Comparison of ENCODE assay signal across 13 cellular contexts in the genomic region with DNA sequence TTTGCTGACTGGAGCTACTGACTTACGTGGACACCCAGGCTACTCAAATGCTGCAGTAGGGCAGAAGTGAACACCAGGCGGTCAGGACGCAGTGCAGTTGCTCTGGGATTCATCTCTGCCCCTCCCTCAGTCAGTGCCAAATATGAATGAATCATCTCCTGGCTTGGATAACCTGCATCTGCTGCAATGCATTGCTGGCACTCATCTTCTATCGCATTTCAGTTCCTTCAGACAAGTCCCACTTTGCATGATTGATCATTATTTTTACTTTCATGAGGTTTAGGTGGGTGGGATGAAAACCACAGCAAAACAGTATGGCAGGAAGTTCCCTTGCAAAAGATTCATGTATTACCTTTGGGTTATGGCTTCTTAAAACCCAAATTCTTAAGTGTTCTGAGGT.
DNase-seq lines count a peak whose midpoint lies in the region; ATAC-seq lines count a peak whose summit lies in the region.
"Had no signal": no experiment of that assay in that cellular context is flagged by ENCODE, and none has a peak within 500 bp of the region (broad histone marks: within the 10 kb centered on the region; RNA-seq: fewer than 3 reads in every experiment).

No MANE protein-coding gene starts in this region.

- no peak overlapping the region for H3K4me3 ChIP-seq in trophoblast cell (ENCODE audit: low read depth, low read length)

- no peak overlapping the region for H4K91ac ChIP-seq in trophoblast cell (ENCODE audit: low read depth, low read length)

- H3K27me3 ChIP-seq in trophoblast cell (ENCODE audit: insufficient read depth, low read length) = no peaks in the 10 kb centered on the region

- peaks cover 0 to 3% of the 10 kb centered on the region in 2 experiments for H3K4me1 ChIP-seq in trophoblast cell (ENCODE audit: control insufficient read depth in 1 of 2, insufficient read depth in 2 of 2, low read length in 2 of 2)

- no peaks in the 10 kb centered on the region for H3K36me3 ChIP-seq in trophoblast cell (ENCODE audit: control insufficient read depth in 1 of 2, insufficient read depth in 2 of 2, low read length in 2 of 2)

- peak; percentile 60 to 64 for ATAC-seq in activated T-cell treated with anti-CD3 and anti-CD28 coated beads, Interleukin-2, amount 50 U/mL, for 4 hours
- peak; percentile 65 for ATAC-seq in esophagus mucosa
- ATAC-seq in stimulated activated naive CD8-positive, alpha-beta T cell treated with anti-CD3 and anti-CD28 coated beads, Interleukin-15, Interleukin-2, amounts not matched to agents 100 U/mL and 50 U/mL, for 24 hours = peak; percentile 32
- no peak for ATAC-seq in HG03196 (IDR thresholded peaks at IDR 0.05; ENCODE audit: unreplicated experiment)
- ATAC-seq: naive thymus-derived CD4-positive, alpha-beta T cell; stimulated activated naive B cell treated with anti-CD40 and anti-IgM and Interleukin-4, amounts not matched to agents 10 μg/mL and 1 μg/mL and 100 μg/mL, for 72 hours had no signal

- no peak for DNase-seq in activated T-cell treated with anti-CD3 and anti-CD28 coated beads, Interleukin-2, amount 50 U/mL, for 4 hours
- no peak for DNase-seq in activated T-cell treated with anti-CD3 and anti-CD28 coated beads, Interleukin-2, amount 50 U/mL, for 24 hours
- DNase-seq in NCI-H1694 treated with DMSO at 0.1 percent for 48 hours (lab: John Stamatoyannopoulos, UW) (peak; percentile 11), trophoblast cell (no peak)
- DNase-seq in stimulated activated naive CD8-positive, alpha-beta T cell treated with anti-CD3 and anti-CD28 coated beads, Interleukin-15, Interleukin-2, amounts not matched to agents 100 U/mL and 50 U/mL, for 24 hours = no peak
- DNase-seq in activated CD8-positive, alpha-beta memory T cell treated with anti-CD3 and anti-CD28 coated beads, Interleukin-2, amount 50 U/mL, for 4 hours = no peak
- DNase-seq: naive thymus-derived CD4-positive, alpha-beta T cell; NCI-H187; stimulated activated naive B cell treated with anti-CD40 and anti-IgM and Interleukin-4, amounts not matched to agents 10 μg/mL and 1 μg/mL and 100 μg/mL, for 72 hours; T1000 had no signal

- peaks cover 27% of the 10 kb centered on the region for H3K27me3 Mint-ChIP-seq in activated T-cell treated with anti-CD3 and anti-CD28 coated beads, Interleukin-2, amount 50 U/mL, for 4 hours (ENCODE audit: low read depth)
- H3K27me3 Mint-ChIP-seq in activated T-cell treated with anti-CD3 and anti-CD28 coated beads, Interleukin-2, amount 50 U/mL, for 24 hours = peaks cover 63% of the 10 kb centered on the region

- no peaks in the 10 kb centered on the region for H3K36me3 Mint-ChIP-seq in activated T-cell treated with anti-CD3 and anti-CD28 coated beads, Interleukin-2, amount 50 U/mL, for 4 hours (ENCODE audit: insufficient read depth)
- no peaks in the 10 kb centered on the region for H3K36me3 Mint-ChIP-seq in activated T-cell treated with anti-CD3 and anti-CD28 coated beads, Interleukin-2, amount 50 U/mL, for 24 hours (ENCODE audit: low read depth)
- H3K36me3 Mint-ChIP-seq: naive thymus-derived CD4-positive, alpha-beta T cell; stimulated activated naive B cell treated with anti-CD40 and anti-IgM and Interleukin-4, amounts not matched to agents 10 μg/mL and 1 μg/mL and 100 μg/mL, for 72 hours had no signal

- no peak overlapping the region for H3K4me3 Mint-ChIP-seq in activated T-cell treated with anti-CD3 and anti-CD28 coated beads, Interleukin-2, amount 50 U/mL, for 4 hours
- no peak overlapping the region for H3K4me3 Mint-ChIP-seq in activated T-cell treated with anti-CD3 and anti-CD28 coated beads, Interleukin-2, amount 50 U/mL, for 24 hours
- H3K4me3 Mint-ChIP-seq: dendritic cell treated with granulocyte-macrophage colony-stimulating factor and Interleukin-4, amounts not matched to agents 40 ng/mL and 50 ng/mL, for 4 days; naive thymus-derived CD4-positive, alpha-beta T cell; stimulated activated naive B cell treated with anti-CD40 and anti-IgM and Interleukin-4, amounts not matched to agents 10 μg/mL and 1 μg/mL and 100 μg/mL, for 72 hours had no signal

- H2AK5ac ChIP-seq in trophoblast cell (ENCODE audit: low read length) = no peak overlapping the region

- H3K9ac ChIP-seq in trophoblast cell (ENCODE audit: low read length) = no peak overlapping the region

- peaks cover 8% of the 10 kb centered on the region for H3K4me1 Mint-ChIP-seq in activated T-cell treated with anti-CD3 and anti-CD28 coated beads, Interleukin-2, amount 50 U/mL, for 4 hours (ENCODE audit: low read depth)
- peaks cover 10% of the 10 kb centered on the region for H3K4me1 Mint-ChIP-seq in activated T-cell treated with anti-CD3 and anti-CD28 coated beads, Interleukin-2, amount 50 U/mL, for 24 hours (ENCODE audit: low read depth)
- H3K4me1 Mint-ChIP-seq: stimulated activated naive B cell treated with anti-CD40 and anti-IgM and Interleukin-4, amounts not matched to agents 10 μg/mL and 1 μg/mL and 100 μg/mL, for 72 hours had no signal

- no peak overlapping the region for H3K4ac ChIP-seq in trophoblast cell (ENCODE audit: low read depth, low read length)

- no peak overlapping the region for H2BK120ac ChIP-seq in trophoblast cell (ENCODE audit: insufficient read depth, low read length, poor library complexity)

- H3K23ac ChIP-seq in trophoblast cell (ENCODE audit: low read length) = no peak overlapping the region

- no peaks in the 10 kb centered on the region for H3K9me3 ChIP-seq in trophoblast cell (ENCODE audit: insufficient read depth, low read depth, low read length)

- H2BK5ac ChIP-seq in trophoblast cell (ENCODE audit: low read depth, low read length, poor library complexity) = no peak overlapping the region

- no peak overlapping the region for H3K14ac ChIP-seq in trophoblast cell (ENCODE audit: low read length)

- no peak overlapping the region for H3K27ac ChIP-seq in trophoblast cell (ENCODE audit: low read depth, low read length)

- H3K79me1 ChIP-seq in trophoblast cell (ENCODE audit: low read length) = no peaks in the 10 kb centered on the region

- no peak overlapping the region for H3K18ac ChIP-seq in trophoblast cell (ENCODE audit: low read length)

- no peaks in the 10 kb centered on the region for H3K79me2 ChIP-seq in trophoblast cell (ENCODE audit: control insufficient read depth, insufficient read depth, low read length, poor library complexity)

- no peak overlapping the region for H3K4me2 ChIP-seq in trophoblast cell (ENCODE audit: low read length)

- no peak overlapping the region for H3K27ac Mint-ChIP-seq in activated T-cell treated with anti-CD3 and anti-CD28 coated beads, Interleukin-2, amount 50 U/mL, for 24 hours
- H3K27ac Mint-ChIP-seq: dendritic cell treated with granulocyte-macrophage colony-stimulating factor and Interleukin-4, amounts not matched to agents 40 ng/mL and 50 ng/mL, for 4 days; naive thymus-derived CD4-positive, alpha-beta T cell; stimulated activated naive B cell treated with anti-CD40 and anti-IgM and Interleukin-4, amounts not matched to agents 10 μg/mL and 1 μg/mL and 100 μg/mL, for 72 hours had no signal

- WGBS in trophoblast cell (ENCODE audit: extremely low coverage, insufficient coverage, insufficient read length) = no CpG with 5 or more reads among the region's 4 CpGs

- H4K8ac ChIP-seq in trophoblast cell (ENCODE audit: low read depth, low read length) = no peak overlapping the region

- H4K12ac ChIP-seq in trophoblast cell (ENCODE audit: low read depth, low read length) = no peak overlapping the region

- H3K9me3 Mint-ChIP-seq in activated T-cell treated with anti-CD3 and anti-CD28 coated beads, Interleukin-2, amount 50 U/mL, for 4 hours = peaks cover 5% of the 10 kb centered on the region
- H3K9me3 Mint-ChIP-seq in activated T-cell treated with anti-CD3 and anti-CD28 coated beads, Interleukin-2, amount 50 U/mL, for 24 hours = no peaks in the 10 kb centered on the region
- H3K9me3 Mint-ChIP-seq: dendritic cell treated with granulocyte-macrophage colony-stimulating factor and Interleukin-4, amounts not matched to agents 40 ng/mL and 50 ng/mL, for 4 days had no signal

- no peak overlapping the region for H2AFZ ChIP-seq in trophoblast cell (ENCODE audit: insufficient read depth, low read length, poor library complexity)

- H2BK12ac ChIP-seq in trophoblast cell (ENCODE audit: low read length) = no peak overlapping the region
